10 cellular contexts compared by ENCODE assay signal in genomic region chr1:12204140-12204539, GRCh38.
A peak's percentile ranks its signal among the peaks of the same experiment; 100 is the strongest.
DNase-seq lines count a peak whose midpoint lies in the region; ATAC-seq lines count a peak whose summit lies in the region.
"Had no signal": no experiment of that assay in that cellular context is flagged by ENCODE, and none has a peak within 500 bp of the region (broad histone marks: within the 10 kb centered on the region; RNA-seq: fewer than 3 reads in every experiment).

No MANE protein-coding gene starts in this region.

- peak overlapping the region; percentile 57 to 60 for H3K4me3 Mint-ChIP-seq in effector memory CD8-positive, alpha-beta T cell

- H3K36me3 Mint-ChIP-seq in effector memory CD8-positive, alpha-beta T cell (ENCODE audit: insufficient read depth): peaks cover 81% of the 10 kb centered on the region

- H3K27ac Mint-ChIP-seq in effector memory CD8-positive, alpha-beta T cell: peak overlapping the region; percentile 94

- no peaks in the 10 kb centered on the region for H3K27me3 Mint-ChIP-seq in effector memory CD8-positive, alpha-beta T cell

- no peaks in the 10 kb centered on the region for H3K9me3 Mint-ChIP-seq in effector memory CD8-positive, alpha-beta T cell

- ATAC-seq in GM19351 (IDR thresholded peaks at IDR 0.05; ENCODE audit: unreplicated experiment) (peak; percentile 49), GM18511 (IDR thresholded peaks at IDR 0.05; ENCODE audit: unreplicated experiment) (no peak), GM18520 (IDR thresholded peaks at IDR 0.05; ENCODE audit: unreplicated experiment) (no peak)
- ATAC-seq in effector memory CD8-positive, alpha-beta T cell (replicated peaks): peak; percentile 14

- peaks cover 61 to 66% of the 10 kb centered on the region in 2 donors for H3K4me1 Mint-ChIP-seq in effector memory CD8-positive, alpha-beta T cell (ENCODE audit: low read depth in 2 of 2)

- peak; percentile 86 for DNase-seq in activated CD8-positive, alpha-beta memory T cell treated with anti-CD3 and anti-CD28 coated beads for 24 hours
- DNase-seq in effector memory CD8-positive, alpha-beta T cell: peak in 2 of 3 experiments; percentile 22 to 25
- peak; percentile 53 for DNase-seq in stimulated activated CD8-positive, alpha-beta memory T cell treated with anti-CD3 and anti-CD28 coated beads, Interleukin-12 subunit alpha, Interleukin-12 subunit beta, amount 100 ng/mL, for 4 hours (ENCODE audit: low read depth)
- DNase-seq in T-helper 9 cell: no peak
- DNase-seq in middle frontal gyrus (ENCODE audit: extremely low spot score, low spot score): no peak
- DNase-seq: Caco-2, T1000 had no signal

Comparison
In these comparisons a context has a peak if more than half of its experiments do, and no peak if none do; other contexts are left out.
1. ATAC-seq: peak in GM19351 (single experiment) and effector memory CD8-positive, alpha-beta T cell (single experiment); none in GM18511 (single experiment) and GM18520 (single experiment).
2. DNase-seq: peak in activated CD8-positive, alpha-beta memory T cell treated with anti-CD3 and anti-CD28 coated beads for 24 hours (single experiment), effector memory CD8-positive, alpha-beta T cell (2 of 3) and stimulated activated CD8-positive, alpha-beta memory T cell treated with anti-CD3 and anti-CD28 coated beads, Interleukin-12 subunit alpha, Interleukin-12 subunit beta, amount 100 ng/mL, for 4 hours (single experiment); none in T-helper 9 cell (single experiment) and middle frontal gyrus (single experiment).